Comparison of ENCODE assay signal across 8 cellular contexts in genomic region chrX:13647709-13648212, GRCh38. TPM values are rescaled to one million over a fixed set of nuclear protein-coding genes. Genes with fewer than 3 reads are reported as not detected.
DNase-seq lines count a peak whose midpoint lies in the region; ATAC-seq and TF ChIP-seq lines count a peak whose summit lies in the region.

No MANE protein-coding gene starts in this region.

- no peaks in the 10 kb centered on the region for H3K36me3 Mint-ChIP-seq in activated CD4-positive, alpha-beta T cell treated with anti-CD3 and anti-CD28 coated beads, Interleukin-2, amount 10 ng/mL, durations not matched to agents 24 days and 14 days (ENCODE audit: low read depth)
- H3K36me3 Mint-ChIP-seq in osteocyte (ENCODE audit: unreplicated experiment): no peaks in the 10 kb centered on the region

- no peaks in the 10 kb centered on the region for H3K27me3 Mint-ChIP-seq in activated CD4-positive, alpha-beta T cell treated with anti-CD3 and anti-CD28 coated beads, Interleukin-2, amount 10 ng/mL, durations not matched to agents 24 days and 14 days
- no peaks in the 10 kb centered on the region for H3K27me3 Mint-ChIP-seq in osteocyte (ENCODE audit: unreplicated experiment)

- intact Hi-C loops in activated CD4-positive, alpha-beta T cell treated with anti-CD3 and anti-CD28 coated beads, Interleukin-2, amount 10 ng/mL, durations not matched to agents 24 days and 14 days (cut with micrococcal nuclease): loop anchor here (1.0 kb wide), 1 partner anchor 141 kb away; no protein-coding TSS in a partner anchor
- intact Hi-C loops in spleen (cut with DNase I; ENCODE audit: low total_unique reads): loop anchor here (10.0 kb wide), 1 partner anchor 133 kb away; no protein-coding TSS in a partner anchor
- intact Hi-C loops in lower leg skin (cut with DNase I; ENCODE audit: low total_unique reads): no loop called here

- H3K9me3 ChIP-seq in spleen: no peaks in the 10 kb centered on the region

- H3K27me3 ChIP-seq in spleen (replicated peaks in 1 of 7): peaks cover 0 to 15% (median 0%) of the 10 kb centered on the region in 7 donors

- TF ChIP-seq POLR2A in spleen (IDR thresholded peaks at IDR 0.05) (no peak), lower leg skin (IDR thresholded peaks at IDR 0.05) (no peak)

- H3K4me1 ChIP-seq in spleen: peaks cover 0 to 8% (median 7%) of the 10 kb centered on the region in 6 donors

- DNase-seq in AG08396 (ENCODE audit: low spot score) (peak; percentile 28), NCI-H146 treated with DMSO at 0.1 percent for 48 hours (lab: John Stamatoyannopoulos, UW; ENCODE audit: unreplicated experiment) (peak; percentile 77), epithelial cell of prostate (ENCODE audit: low read depth, low spot score) (no peak), spleen (no peak), left lobe of liver (ENCODE audit: low spot score) (no peak), osteocyte (ENCODE audit: extremely low spot score, unreplicated experiment) (no peak), lower leg skin (ENCODE audit: low spot score in 2 of 2) (no peak)
- DNase-seq in activated CD4-positive, alpha-beta T cell treated with anti-CD3 and anti-CD28 coated beads, Interleukin-2, amount 10 ng/mL, durations not matched to agents 24 days and 14 days: peak; percentile 69

- peak overlapping the region; percentile 26 for H3K4me3 Mint-ChIP-seq in activated CD4-positive, alpha-beta T cell treated with anti-CD3 and anti-CD28 coated beads, Interleukin-2, amount 10 ng/mL, durations not matched to agents 24 days and 14 days
- H3K4me3 Mint-ChIP-seq in osteocyte (ENCODE audit: unreplicated experiment): no peak overlapping the region

- peak overlapping the region; percentile 24 for H3K27ac ChIP-seq in epithelial cell of prostate
- H3K27ac ChIP-seq in spleen: peak overlapping the region in 5 of 8 donors; percentile 18 to 66 (median 44)

- H3K9me3 Mint-ChIP-seq in activated CD4-positive, alpha-beta T cell treated with anti-CD3 and anti-CD28 coated beads, Interleukin-2, amount 10 ng/mL, durations not matched to agents 24 days and 14 days: no peaks in the 10 kb centered on the region
- no peaks in the 10 kb centered on the region for H3K9me3 Mint-ChIP-seq in osteocyte (ENCODE audit: unreplicated experiment)

- peaks cover 14% of the 10 kb centered on the region for H3K4me1 Mint-ChIP-seq in activated CD4-positive, alpha-beta T cell treated with anti-CD3 and anti-CD28 coated beads, Interleukin-2, amount 10 ng/mL, durations not matched to agents 24 days and 14 days
- peaks cover 6% of the 10 kb centered on the region for H3K4me1 Mint-ChIP-seq in osteocyte (ENCODE audit: unreplicated experiment)

- TF ChIP-seq CTCF in spleen (IDR thresholded peaks at IDR 0.05 in 8 of 11, conservative IDR thresholded peaks at IDR 0.05 in 3 of 11): no peak
- no peak for TF ChIP-seq CTCF in osteocyte (IDR thresholded peaks at IDR 0.05)
- TF ChIP-seq CTCF in lower leg skin (IDR thresholded peaks at IDR 0.05): no peak

- H3K36me3 ChIP-seq in spleen: no peaks in the 10 kb centered on the region

- ATAC-seq in left lobe of liver: no peak

- H3K27ac Mint-ChIP-seq in activated CD4-positive, alpha-beta T cell treated with anti-CD3 and anti-CD28 coated beads, Interleukin-2, amount 10 ng/mL, durations not matched to agents 24 days and 14 days: peak overlapping the region; percentile 88
- H3K27ac Mint-ChIP-seq in osteocyte (ENCODE audit: unreplicated experiment): no peak overlapping the region

- 28 to 68% (median 41%) methylated on average over 8 of the region's 8 CpGs for WGBS in spleen, 5 donors
- WGBS in lower leg skin, 2 donors: 62 to 69% methylated on average over 8 of the region's 8 CpGs

- H3K4me3 ChIP-seq in spleen (no peak overlapping the region), lower leg skin (ENCODE audit: low read depth, poor library complexity, severe bottlenecking) (no peak overlapping the region)

RNA-seq across cellular contexts. Expression of gene TCEANC, which starts 5.2 kb away (rescaled TPM):
- total RNA-seq in activated CD4-positive, alpha-beta T cell treated with anti-CD3 and anti-CD28 coated beads, Interleukin-2, amount 10 ng/mL, durations not matched to agents 24 days and 14 days: 3.0 and 4.2 TPM in 2 replicates
- total RNA-seq in spleen: 10 to 100 TPM in 3 of 7 donors, 1 to 10 TPM in 4; 7.0 to 11.6 (median 8.8) TPM
- polyA plus RNA-seq in spleen: 1 to 10 TPM; 2.6 to 3.7 (median 3.5) TPM
- 6.8 TPM for total RNA-seq in left lobe of liver
- 3.6 and 4.7 TPM in 2 replicates for total RNA-seq in osteocyte
- 1 to 10 TPM; 2.5 to 6.9 (median 2.7) TPM for total RNA-seq in lower leg skin

RNA-seq across cellular contexts. Expression of gene RAB9A, which starts 41.2 kb away (rescaled TPM):
- total RNA-seq in activated CD4-positive, alpha-beta T cell treated with anti-CD3 and anti-CD28 coated beads, Interleukin-2, amount 10 ng/mL, durations not matched to agents 24 days and 14 days: 9.2 and 10.8 TPM in 2 replicates
- total RNA-seq in spleen (10 to 100 TPM; 24.7 to 36.5 (median 30.7) TPM), left lobe of liver (8.5 TPM), osteocyte (25.6 and 32.9 TPM in 2 replicates), lower leg skin (10 to 100 TPM; 44.6 to 70.5 (median 56.0) TPM)
- 10 to 100 TPM; 20.3 to 24.1 (median 23.1) TPM for polyA plus RNA-seq in spleen

Comparison
In these comparisons a context has a peak if more than half of its experiments do, and no peak if none do; other contexts are left out.
1. DNase-seq: peak in AG08396 (single experiment), NCI-H146 treated with DMSO at 0.1 percent for 48 hours (single experiment) and activated CD4-positive, alpha-beta T cell treated with anti-CD3 and anti-CD28 coated beads, Interleukin-2, amount 10 ng/mL, durations not matched to agents 24 days and 14 days (single experiment); none in epithelial cell of prostate (single experiment), spleen (single experiment), left lobe of liver (single experiment), osteocyte (single experiment) and lower leg skin (0 of 2).